ENCODE assay signal across 9 cellular contexts in the genomic region with DNA sequence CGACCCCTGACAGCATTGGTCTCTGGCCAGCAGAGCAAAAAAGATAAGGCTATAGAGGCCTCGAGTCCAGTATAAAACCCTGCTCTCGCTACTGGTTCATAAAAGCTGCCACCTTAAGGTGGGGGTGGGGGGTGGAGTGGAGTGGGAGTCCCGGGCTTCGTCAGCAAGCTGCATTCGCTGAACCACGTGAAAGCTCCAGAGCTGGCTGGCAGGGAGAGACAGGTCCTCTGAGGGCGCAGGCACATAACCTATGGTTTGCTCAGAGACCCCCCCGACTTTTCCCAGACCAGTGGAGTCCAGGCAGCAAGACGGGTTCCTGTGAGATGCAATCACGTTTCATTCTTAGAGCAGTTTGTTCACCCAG. TPM values are rescaled to one million over a fixed set of nuclear protein-coding genes. Genes with fewer than 3 reads are reported as not detected.
DNase-seq lines count a peak whose midpoint lies in the region; ATAC-seq and TF ChIP-seq lines count a peak whose summit lies in the region.
"Had no signal": no experiment of that assay in that cellular context is flagged by ENCODE, and none has a peak within 500 bp of the region (broad histone marks: within the 10 kb centered on the region; RNA-seq: fewer than 3 reads in every experiment).

No MANE protein-coding gene starts in this region.

- H3K36me3 Mint-ChIP-seq in CD4-positive, alpha-beta T cell (ENCODE audit: low read depth): peaks cover 4% of the 10 kb centered on the region
- no peaks in the 10 kb centered on the region for H3K36me3 Mint-ChIP-seq in endodermal cell (ENCODE audit: low read depth)

- H3K4me3 ChIP-seq in Karpas-422 (ENCODE audit: low read length) (peak overlapping the region; percentile 80), endodermal cell (ENCODE audit: low read length) (peak overlapping the region; percentile 92), psoas muscle (peak overlapping the region; percentile 97)

- no peak for ATAC-seq in CD4-positive, alpha-beta T cell (ENCODE audit: poor library complexity)
- no peak for ATAC-seq in psoas muscle
- ATAC-seq in HG02981 (IDR thresholded peaks at IDR 0.05; ENCODE audit: unreplicated experiment): no peak
- ATAC-seq: gastroesophageal sphincter had no signal

- WGBS in endodermal cell (ENCODE audit: insufficient coverage in 1 of 2, insufficient read length in 1 of 2), 2 experiments: 13 to 28% methylated on average over 7 to 11 of the region's 11 CpGs
- 22 to 43% (median 27%) methylated on average over 11 of the region's 11 CpGs for whole genome bisulfite sequencing in psoas muscle, 3 donors

- H3K4me1 Mint-ChIP-seq in CD4-positive, alpha-beta T cell (ENCODE audit: low read depth): peaks cover 52% of the 10 kb centered on the region
- peaks cover 30% of the 10 kb centered on the region for H3K4me1 Mint-ChIP-seq in endodermal cell

- no peaks in the 10 kb centered on the region for H3K9me3 ChIP-seq in CD4-positive, alpha-beta T cell (ENCODE audit: control insufficient read depth, low read length)
- no peaks in the 10 kb centered on the region for H3K9me3 ChIP-seq in Karpas-422 (ENCODE audit: low read length)
- H3K9me3 ChIP-seq in endodermal cell (ENCODE audit: control insufficient read depth, low read length): no peaks in the 10 kb centered on the region
- no peaks in the 10 kb centered on the region for H3K9me3 ChIP-seq in psoas muscle
- H3K9me3 ChIP-seq: gastroesophageal sphincter had no signal

- H3K4me3 Mint-ChIP-seq in CD4-positive, alpha-beta T cell: peak overlapping the region; percentile 71
- H3K4me3 Mint-ChIP-seq in endodermal cell: no peak overlapping the region

- peaks cover 51% of the 10 kb centered on the region for H3K27me3 ChIP-seq in CD4-positive, alpha-beta T cell (ENCODE audit: control insufficient read depth, insufficient read depth, low read length)
- H3K27me3 ChIP-seq in Karpas-422 (ENCODE audit: low read length) (no peaks in the 10 kb centered on the region), endodermal cell (ENCODE audit: control insufficient read depth, insufficient read depth, low read length, poor library complexity, severe bottlenecking) (peaks cover 60% of the 10 kb centered on the region), psoas muscle (ENCODE audit: insufficient read depth in 3 of 3, low read length in 2 of 3) (peaks cover 0 to 46% (median 0%) of the 10 kb centered on the region in 3 donors)

- TF ChIP-seq CTCF in CD4-positive, alpha-beta T cell (IDR thresholded peaks at IDR 0.05): no peak
- no peak for TF ChIP-seq CTCF in endodermal cell (conservative IDR thresholded peaks at IDR 0.05)
- TF ChIP-seq CTCF in psoas muscle (IDR thresholded peaks at IDR 0.05): no peak

- peaks cover 44% of the 10 kb centered on the region for H3K27me3 Mint-ChIP-seq in CD4-positive, alpha-beta T cell
- H3K27me3 Mint-ChIP-seq in endodermal cell (ENCODE audit: insufficient read depth): peaks cover 62% of the 10 kb centered on the region

- H3K27ac Mint-ChIP-seq in CD4-positive, alpha-beta T cell: no peak overlapping the region
- H3K27ac Mint-ChIP-seq in endodermal cell: no peak overlapping the region

- POLR2A ChIA-PET in CD4-positive, alpha-beta T cell (lab: Charles Lee): interaction anchor here (0.9 to 1.6 kb wide), 3 partner anchors 13 to 20 kb away, joined by 3 to 4 read pairs (median 3); no protein-coding TSS in a partner anchor

- peak overlapping the region; percentile 81 for H3K4me2 ChIP-seq in Karpas-422 (ENCODE audit: low read depth, low read length, poor library complexity, severe bottlenecking)

- no peak overlapping the region for H3K27ac ChIP-seq in CD4-positive, alpha-beta T cell (ENCODE audit: low read depth, low read length)
- H3K27ac ChIP-seq in Karpas-422 (ENCODE audit: low read length): peak overlapping the region; percentile 98
- no peak overlapping the region for H3K27ac ChIP-seq in endodermal cell (ENCODE audit: low read depth, low read length)
- peak overlapping the region; percentile 99 for H3K27ac ChIP-seq in psoas muscle

- H3K9ac ChIP-seq in Karpas-422 (ENCODE audit: low read length): peak overlapping the region; percentile 88
- no peak overlapping the region for H3K9ac ChIP-seq in endodermal cell (ENCODE audit: extremely low read depth, low read length, poor library complexity, severe bottlenecking)

- H3K4me1 ChIP-seq in Karpas-422 (ENCODE audit: low read length): peaks cover 72% of the 10 kb centered on the region
- H3K4me1 ChIP-seq in endodermal cell (ENCODE audit: control insufficient read depth, insufficient read depth, low read length): peaks cover 5% of the 10 kb centered on the region
- peaks cover 41% of the 10 kb centered on the region for H3K4me1 ChIP-seq in psoas muscle

- intact Hi-C loops in CD4-positive, alpha-beta T cell (cut with DNase I, micrococcal nuclease): loop anchor here (5.0 to 10.0 kb wide), 3 partner anchors 48 to 292 kb away; partner anchors contain the start of genes BTRC (in 1 of the 2) and SLF2 (in 1 of the 2)
- intact Hi-C loops in psoas muscle (cut with DNase I): no loop called here

- H3K79me2 ChIP-seq in Karpas-422 (ENCODE audit: low read length): peaks cover 45% of the 10 kb centered on the region

- no peaks in the 10 kb centered on the region for H3K36me3 ChIP-seq in Karpas-422 (ENCODE audit: insufficient read depth, low read length)
- H3K36me3 ChIP-seq in endodermal cell (ENCODE audit: control insufficient read depth, insufficient read depth, low read length): no peaks in the 10 kb centered on the region
- no peaks in the 10 kb centered on the region for H3K36me3 ChIP-seq in psoas muscle (ENCODE audit: insufficient read depth in 1 of 2, low read depth in 1 of 2)
- H3K36me3 ChIP-seq: gastroesophageal sphincter had no signal

- H3K9me2 ChIP-seq in Karpas-422 (replicated peaks; ENCODE audit: insufficient read depth, low read length): no peaks in the 10 kb centered on the region

- H4K20me1 ChIP-seq in Karpas-422 (ENCODE audit: insufficient read depth, low read depth, low read length): no peaks in the 10 kb centered on the region

- H3K9me3 Mint-ChIP-seq in CD4-positive, alpha-beta T cell: no peaks in the 10 kb centered on the region
- H3K9me3 Mint-ChIP-seq in endodermal cell: no peaks in the 10 kb centered on the region

- no peak overlapping the region for H2AFZ ChIP-seq in Karpas-422 (ENCODE audit: low read length)

- CTCF ChIA-PET in CD4-positive, alpha-beta T cell (lab: Charles Lee): interaction anchor here (0.8 to 5.6 kb wide), 8 partner anchors 12 to 79 kb away, joined by 3 to 45 read pairs (median 5); no protein-coding TSS in a partner anchor

- DNase-seq in CD4-positive, alpha-beta T cell: no peak
- DNase-seq in Karpas-422: peak; percentile 79
- DNase-seq in endodermal cell: no peak
- DNase-seq in psoas muscle: no peak
- no peak for DNase-seq in NCI-H1105 treated with DMSO at 0.1 percent for 48 hours (lab: John Stamatoyannopoulos, UW)
- no peak for DNase-seq in ecto neural progenitor cell (ENCODE audit: low spot score)
- DNase-seq in NCI-H128 (lab: John Stamatoyannopoulos, UW; ENCODE audit: unreplicated experiment): no peak

RNA-seq across cellular contexts. Expression of gene KAZALD1, which starts 1.4 kb away (rescaled TPM):
- total RNA-seq in CD4-positive, alpha-beta T cell: not detected
- 21.5 and 50.1 TPM in 2 replicates for total RNA-seq in Karpas-422 (2014; rRNA removed; shearing (Covaris generic); ENCODE audit: low replicate concordance)
- 10 to 100 TPM in 1 of 2 donors, 1 to 10 TPM in 1; 5.2 to 10.0 TPM for total RNA-seq in endodermal cell
- 3.3 TPM for polyA plus RNA-seq in endodermal cell (2013, experiment 1 of 2)
- polyA plus RNA-seq in endodermal cell (2013, experiment 2 of 2): 3.4 TPM
- 10 to 100 TPM in 1 of 4 donors, 1 to 10 TPM in 3; 1.5 to 10.7 (median 5.2) TPM for total RNA-seq in psoas muscle
- polyA plus RNA-seq in psoas muscle: 1 to 10 TPM; 1.9 to 3.1 (median 3.0) TPM

RNA-seq across cellular contexts. Expression of gene SFXN3, which starts 32.1 kb away (rescaled TPM):
- total RNA-seq in CD4-positive, alpha-beta T cell: 10 to 100 TPM; 43.2 to 48.3 TPM
- total RNA-seq in Karpas-422 (2014; rRNA removed; shearing (Covaris generic); ENCODE audit: low replicate concordance): 8.5 and 13.6 TPM in 2 replicates
- total RNA-seq in endodermal cell (1 to 10 TPM; 1.8 to 2.1 TPM), psoas muscle (1 to 10 TPM; 4.4 to 7.0 (median 4.9) TPM)
- 3.2 TPM for polyA plus RNA-seq in endodermal cell (2013, experiment 1 of 2)
- 4.1 TPM for polyA plus RNA-seq in endodermal cell (2013, experiment 2 of 2)
- polyA plus RNA-seq in psoas muscle: 1 to 10 TPM; 3.2 to 6.1 (median 4.9) TPM

RNA-seq across cellular contexts. Expression of gene PDZD7, which starts 32.2 kb away (rescaled TPM):
- total RNA-seq in CD4-positive, alpha-beta T cell: 1 to 10 TPM; 1.7 to 3.1 TPM
- 2.6 and 3.0 TPM in 2 replicates for total RNA-seq in Karpas-422 (2014; rRNA removed; shearing (Covaris generic); ENCODE audit: low replicate concordance)
- total RNA-seq in endodermal cell (1 to 10 TPM in 1 of 2 donors, under 1 TPM in 1; 0.49 to 1.1 TPM), psoas muscle (under 1 TPM in 2 of 4 donors, not detected in 2; 0.08 to 0.54 TPM)
- polyA plus RNA-seq in endodermal cell (2013, experiment 1 of 2): 0.53 TPM
- polyA plus RNA-seq in endodermal cell (2013, experiment 2 of 2): 0.50 TPM
- polyA plus RNA-seq in psoas muscle: under 1 TPM; 0.04 to 0.30 (median 0.06) TPM

Comparison
In these comparisons a context has a peak if more than half of its experiments do, and no peak if none do; other contexts are left out.
1. H3K27ac ChIP-seq: peak in Karpas-422 (single experiment) and psoas muscle (single experiment); none in CD4-positive, alpha-beta T cell (single experiment) and endodermal cell (single experiment).
2. intact Hi-C loops: an anchor here in CD4-positive, alpha-beta T cell (5.0 to 10.0 kb wide); none called in psoas muscle.
3. Peak in every context shown above with its lines, with median percentiles within 50 percentile points of each other: H3K4me3 ChIP-seq.